ENCODE assay signal across 18 cellular contexts in genomic region chr9:38044706-38045105, GRCh38. TPM values are rescaled to one million over a fixed set of nuclear protein-coding genes. Genes with fewer than 3 reads are reported as not detected.
DNase-seq lines count a peak whose midpoint lies in the region; ATAC-seq, FAIRE-seq and TF ChIP-seq lines count a peak whose summit lies in the region.
"Had no signal": no experiment of that assay in that cellular context is flagged by ENCODE, and none has a peak within 500 bp of the region (broad histone marks: within the 10 kb centered on the region; RNA-seq: fewer than 3 reads in every experiment).

No MANE protein-coding gene starts in this region.

- peaks cover 75% of the 10 kb centered on the region for H3K4me1 Mint-ChIP-seq in mesothelial cell of epicardium
- peaks cover 39% of the 10 kb centered on the region for H3K4me1 Mint-ChIP-seq in CD14-positive monocyte

- no peak for TF ChIP-seq POLR2A in K562 (conservative IDR thresholded peaks at IDR 0.05)
- TF ChIP-seq POLR2A in thyroid gland (IDR thresholded peaks at IDR 0.05), result no peak
- no peak for TF ChIP-seq POLR2A in GM18505 (IDR thresholded peaks at IDR 0.05; ENCODE audit: borderline replicate concordance, extremely low read depth, insufficient read depth, insufficient read length)

- POLR2A ChIA-PET in K562 (lab: Yijun Ruan, JAX), result interaction anchor here (0.8 to 2.2 kb wide), 4 partner anchors 9 to 26 kb away, joined by 3 to 5 read pairs (median 3); partner anchors contain the start of gene SHB

- no peaks in the 10 kb centered on the region for H4K20me1 ChIP-seq in K562 (replicated peaks; ENCODE audit: control insufficient read depth, insufficient read depth, low read length)

- H3K4me3 Mint-ChIP-seq in mesothelial cell of epicardium (no peak overlapping the region), CD14-positive monocyte (no peak overlapping the region)

- ATAC-seq in K562, result no peak
- no peak for ATAC-seq in GM18505 (IDR thresholded peaks at IDR 0.05; ENCODE audit: unreplicated experiment)
- ATAC-seq: GM12878 had no signal

- H3K9me3 ChIP-seq in right atrium auricular region, result no peaks in the 10 kb centered on the region
- no peaks in the 10 kb centered on the region for H3K9me3 ChIP-seq in K562 (replicated peaks; ENCODE audit: control insufficient read depth, insufficient read depth, low read depth, low read length)
- no peaks in the 10 kb centered on the region for H3K9me3 ChIP-seq in thyroid gland

- no peak for TF ChIP-seq CTCF in right atrium auricular region (IDR thresholded peaks at IDR 0.05)
- no peak for TF ChIP-seq CTCF in K562 (IDR thresholded peaks at IDR 0.05 in 2 of 3, conservative IDR thresholded peaks at IDR 0.05 in 1 of 3; ENCODE audit: insufficient read depth in 2 of 3, low read depth in 1 of 3, low read length in 3 of 3)
- TF ChIP-seq CTCF in mesothelial cell of epicardium (IDR thresholded peaks at IDR 0.05; ENCODE audit: unreplicated experiment), result no peak
- no peak for TF ChIP-seq CTCF in thyroid gland (IDR thresholded peaks at IDR 0.05)
- no peak for TF ChIP-seq CTCF in CD14-positive monocyte (IDR thresholded peaks at IDR 0.05)

- H3K27ac ChIP-seq in right atrium auricular region, result peak overlapping the region; percentile 77 to 79
- H3K27ac ChIP-seq in K562 (ENCODE audit: extremely low read depth, low read depth, low read length), result no peak overlapping the region
- H3K27ac ChIP-seq in thyroid gland, result peak overlapping the region in 2 of 3 donors; percentile 27 to 44

- H3K36me3 Mint-ChIP-seq in mesothelial cell of epicardium (no peaks in the 10 kb centered on the region), CD14-positive monocyte (peaks cover 0 to 7% of the 10 kb centered on the region in 2 donors)

- H3K9me3 Mint-ChIP-seq in mesothelial cell of epicardium (no peaks in the 10 kb centered on the region), CD14-positive monocyte (no peaks in the 10 kb centered on the region)

- in situ Hi-C loops in K562 (cut with MboI), result no loop called here

- H3K4me2 ChIP-seq in K562 (ENCODE audit: insufficient read depth, low read length), result no peak overlapping the region

- TF ChIP-seq EP300 in K562 (IDR thresholded peaks at IDR 0.05; ENCODE audit: low read length), result no peak

- no peak for FAIRE-seq in K562 (lab: Jason Lieb, UNC)
- FAIRE-seq: GM12878, RCC 7860 had no signal

- CTCF ChIA-PET in K562 (lab: Yijun Ruan, JAX; ENCODE audit: low intra/inter-chr PET ratio), result no interaction called here

- H3K27me3 ChIP-seq in right atrium auricular region, result no peaks in the 10 kb centered on the region
- H3K27me3 ChIP-seq in K562 (ENCODE audit: control insufficient read depth in 2 of 2, insufficient read depth in 2 of 2, low read length in 2 of 2), result no peaks in the 10 kb centered on the region
- no peaks in the 10 kb centered on the region for H3K27me3 ChIP-seq in thyroid gland

- no peak overlapping the region for H3K4me3 ChIP-seq in right atrium auricular region
- H3K4me3 ChIP-seq in K562, result no peak overlapping the region
- no peak overlapping the region for H3K4me3 ChIP-seq in thyroid gland (replicated peaks in 1 of 3)
- H3K4me3 ChIP-seq: GM12878 had no signal

- DNase-seq in right atrium auricular region (ENCODE audit: low spot score) (no peak), cardiac septum (ENCODE audit: low spot score) (no peak), K562 (ENCODE audit: extremely low read depth in 1 of 4, low spot score in 3 of 4) (no peak), mesothelial cell of epicardium (ENCODE audit: low spot score in 2 of 2, unreplicated experiment in 2 of 2) (no peak), thyroid gland (peak; percentile 29 to 44), NCI-H1930 (lab: John Stamatoyannopoulos, UW) (no peak), CD14-positive monocyte (ENCODE audit: low spot score) (no peak)
- DNase-seq: 8988T, DMS79, MM.1S, NCI-H1105, NCI-H1694 treated with DMSO at 0.1 percent for 48 hours, NCI-H446, NCI-H748 treated with DMSO at 0.1 percent for 48 hours, SIG-M5 had no signal

- WGBS in K562 (ENCODE audit: insufficient coverage, low coverage, missing lambda C conversion rate), result 53% methylated on average over 2 of the region's 2 CpGs
- WGBS in thyroid gland, 2 donors, result 38 to 45% methylated on average over 2 of the region's 2 CpGs

- no peaks in the 10 kb centered on the region for H3K9me1 ChIP-seq in K562 (ENCODE audit: control insufficient read depth, insufficient read depth, low read length)

- H3K27me3 Mint-ChIP-seq in mesothelial cell of epicardium (ENCODE audit: low read depth) (no peaks in the 10 kb centered on the region), CD14-positive monocyte (ENCODE audit: low read depth in 3 of 3) (peaks cover 2 to 7% (median 3%) of the 10 kb centered on the region in 3 donors)

- peaks cover 51% of the 10 kb centered on the region for H3K79me2 ChIP-seq in K562 (ENCODE audit: control insufficient read depth, insufficient read depth, low read length)

- peak overlapping the region; percentile 70 for H3K27ac Mint-ChIP-seq in mesothelial cell of epicardium
- H3K27ac Mint-ChIP-seq in CD14-positive monocyte, result no peak overlapping the region

- H2AFZ ChIP-seq in K562 (ENCODE audit: low read depth, low read length), result no peak overlapping the region

- intact Hi-C loops in cardiac septum (cut with DNase I), result no loop called here
- intact Hi-C loops in K562 (cut with micrococcal nuclease), result loop anchor here (5.0 kb wide), 2 partner anchors 52 to 197 kb away; no protein-coding TSS in a partner anchor
- intact Hi-C loops in thyroid gland (cut with DNase I), result no loop called here
- intact Hi-C loops in CD14-positive monocyte (cut with micrococcal nuclease), result loop anchor here in 1 of 2 donors (5.0 kb wide), 1 partner anchor 37 kb away; no protein-coding TSS in a partner anchor

- TF ChIP-seq RAD21 in K562 (CRISPR knock-in tag; conservative IDR thresholded peaks at IDR 0.05 in 1 of 2, IDR thresholded peaks at IDR 0.05 in 1 of 2), result no peak

- H3K36me3 ChIP-seq in right atrium auricular region (no peaks in the 10 kb centered on the region), K562 (ENCODE audit: control insufficient read depth, insufficient read depth, low read length) (no peaks in the 10 kb centered on the region), thyroid gland (no peaks in the 10 kb centered on the region)

- H3K4me1 ChIP-seq in right atrium auricular region, result peaks cover 0 to 92% of the 10 kb centered on the region in 2 donors
- H3K4me1 ChIP-seq in K562 (replicated peaks in 1 of 2; ENCODE audit: control insufficient read depth in 2 of 2, insufficient read depth in 2 of 2, low read length in 2 of 2), result peaks cover 46 to 48% of the 10 kb centered on the region in 2 experiments
- H3K4me1 ChIP-seq in thyroid gland, result peaks cover 50 to 70% of the 10 kb centered on the region in 2 donors

- BruUV-seq in K562 (replicated peaks; lab: Mats Ljungman, UMichigan), result no TSS peak

- H3K9ac ChIP-seq in K562 (ENCODE audit: insufficient read depth in 1 of 2, low read depth in 2 of 2, low read length in 2 of 2), result 0 out of 4 replicates have a peak overlapping the region, but pooled peaks of 1 of the 2 experiments have one; percentile 35

TF ChIP-seq in K562, 482 proteins besides CTCF, POLR2A, EP300 and RAD21:
- TF ChIP-seq MYNN (IDR thresholded peaks at IDR 0.05) (no peak), MYNN (CRISPR knock-in tag; IDR thresholded peaks at IDR 0.05) (0 out of 2 replicates have a peak, but pooled peaks have one; percentile 27), MAX (CRISPR knock-in tag; IDR thresholded peaks at IDR 0.05) (no peak)

RNA-seq across cellular contexts. Expression of gene SHB, which starts 24.3 kb away (rescaled TPM):
- total RNA-seq in right atrium auricular region (10 to 100 TPM; 33.9 to 39.9 TPM), cardiac septum (39.0 TPM), K562 (2014; rRNA removed) (11.7 and 12.8 TPM in 2 replicates), K562 (2014; rRNA removed; fragmentation: Illumina TruSeq; extraction: Trizol) (3.8 and 4.0 TPM in 2 replicates), K562 (2015; rRNA removed; fragmentation: Illumina TruSeq; extraction: Trizol) (5.1 and 5.3 TPM in 2 replicates), K562 (2021) (15.4 and 16.0 TPM in 2 replicates), mesothelial cell of epicardium (33.7 to 35.5 TPM (median 35.4 TPM) in 3 replicates), thyroid gland (10 to 100 TPM; 18.4 to 27.5 (median 22.0) TPM)
- total RNA-seq in K562 (2011; cell fraction: chromatin; rRNA removed; ENCODE audit: low replicate concordance), result 6.5 and 13.7 TPM in 2 replicates
- total RNA-seq in K562 (2011; cell fraction: nucleolus; rRNA removed), result 10.4 and 10.7 TPM in 2 replicates
- 6.3 and 8.7 TPM in 2 replicates for total RNA-seq in K562 (2011; cell fraction: nucleoplasm; rRNA removed)
- polyA plus RNA-seq in K562 (2011; rRNA removed) (3.4 and 5.1 TPM in 2 replicates), K562 (2014; fragmentation: Illumina TruSeq; extraction: Trizol) (9.6 TPM in 2 replicates), K562 (2014; fragmentation: Nextera tagmentation; extraction: Ambion mirVana) (1 to 10 TPM in 1 of 2 experiments, under 1 TPM in 1; 0.78 to 1.0 TPM), K562 (2014; rRNA removed) (6.0 and 7.5 TPM in 2 replicates), CD14-positive monocyte (under 1 TPM; 0.27 to 0.31 TPM)
- 4.1 and 8.5 TPM in 2 replicates for polyA plus RNA-seq in K562 (2011; cell fraction: cytosol; rRNA removed)
- 4.9 and 8.5 TPM in 2 replicates for polyA plus RNA-seq in K562 (2011; cell fraction: nucleus; rRNA removed)
- polyA plus RNA-seq in K562 (2012), result 8.2 and 8.9 TPM in 2 replicates
- polyA minus RNA-seq in K562 (2011; rRNA and poly(A)+ RNA removed), result 4.6 and 5.7 TPM in 2 replicates
- polyA minus RNA-seq in K562 (2011; cell fraction: cytosol; rRNA and poly(A)+ RNA removed), result 7.4 and 12.6 TPM in 2 replicates
- 6.3 and 6.4 TPM in 2 replicates for polyA minus RNA-seq in K562 (2011; cell fraction: nucleus; rRNA and poly(A)+ RNA removed)

Comparison
In these comparisons a context has a peak if more than half of its experiments do, and no peak if none do; other contexts are left out.
1. DNase-seq: peak in thyroid gland (2 of 2); none in right atrium auricular region (single experiment), cardiac septum (single experiment), K562 (0 of 4), mesothelial cell of epicardium (0 of 2), NCI-H1930 (0 of 2) and CD14-positive monocyte (single experiment).